8 cellular contexts compared by ENCODE assay signal in the genomic region with DNA sequence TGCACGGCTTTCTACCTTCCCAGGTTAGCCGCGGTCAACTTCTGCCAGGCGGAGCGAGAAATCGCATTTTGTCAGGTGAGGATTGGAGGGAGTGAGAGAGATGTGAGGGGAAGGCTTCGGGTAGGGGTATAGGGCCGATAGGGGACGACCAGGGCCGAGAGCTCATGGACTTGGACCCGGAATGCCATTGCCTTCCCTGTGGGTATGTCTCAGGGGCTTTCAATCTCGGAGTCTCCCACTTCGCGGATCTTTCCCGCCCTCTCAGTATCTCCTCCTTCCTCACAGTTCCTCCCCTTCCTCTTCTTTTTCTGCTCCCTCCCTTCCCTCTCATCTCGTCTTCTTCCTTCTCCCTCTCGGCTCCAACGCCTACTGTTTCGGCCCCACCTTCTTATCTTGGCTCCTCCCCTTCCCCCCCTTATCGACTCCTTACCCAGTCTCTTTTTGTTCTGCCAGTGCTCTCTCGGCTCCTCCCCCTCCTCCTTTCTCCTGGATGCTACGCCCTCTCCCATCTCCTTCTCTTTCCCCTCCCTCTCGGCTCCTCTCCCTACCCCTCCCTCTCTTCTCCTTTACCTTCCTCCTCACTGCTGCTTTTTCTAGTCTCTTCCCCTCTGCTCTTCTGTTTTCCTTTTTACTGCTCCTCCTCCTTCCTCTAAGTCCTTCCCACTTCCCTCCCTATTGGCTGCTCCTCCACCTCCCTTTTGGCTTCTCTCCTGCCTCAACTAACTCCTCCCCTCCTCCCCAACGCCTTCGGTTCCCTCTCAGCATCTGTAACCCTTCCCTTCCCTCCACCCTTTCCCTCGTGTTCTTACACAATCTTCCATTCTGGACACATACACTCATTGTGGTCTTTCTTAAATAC. TPM values are rescaled to one million over a fixed set of nuclear protein-coding genes. Genes with fewer than 3 reads are reported as not detected.
A peak's percentile ranks its signal among the peaks of the same experiment; 100 is the strongest.
DNase-seq lines count a peak whose midpoint lies in the region; TF ChIP-seq lines count a peak whose summit lies in the region.

No MANE protein-coding gene starts in this region.

- CTCF ChIA-PET in RWPE1 (lab: Yijun Ruan, JAX), result no interaction called here

- DNase-seq in ELF-1 (ENCODE audit: low read depth, low spot score) (peak; percentile 98), H4 (ENCODE audit: low spot score) (peak; percentile 93), LoVo (ENCODE audit: low spot score) (peak; percentile 69), RWPE1 (ENCODE audit: low spot score) (peak; percentile 90), fibroblast of the conjunctiva (ENCODE audit: low read depth) (peak; percentile 95), nephron progenitor cell (peak; percentile 77), substantia nigra (lab: John Stamatoyannopoulos, UW) (peak in 44 of 49 donors; percentile 1 to 64 (median 30))
- DNase-seq in activated T-helper 9 cell treated with anti-CD3 and anti-CD28 coated beads, Interleukin-2, amount 50 U/mL, for 16 hours (ENCODE audit: low read depth), result peak; percentile 25

- peak overlapping the region; percentile 93 for H3K4me3 Mint-ChIP-seq in nephron progenitor cell

- POLR2A ChIA-PET in RWPE1 (lab: Yijun Ruan, JAX; ENCODE audit: low non-redundant PET), result no interaction called here

- H3K36me3 Mint-ChIP-seq in nephron progenitor cell (ENCODE audit: low read depth), result no peaks in the 10 kb centered on the region

- peak overlapping the region; percentile 95 for H3K27ac Mint-ChIP-seq in nephron progenitor cell

- TF ChIP-seq CTCF in RWPE1 (conservative IDR thresholded peaks at IDR 0.05; ENCODE audit: low read depth) (no peak), nephron progenitor cell (IDR thresholded peaks at IDR 0.05) (no peak)

- peaks cover 29% of the 10 kb centered on the region for H3K4me1 Mint-ChIP-seq in nephron progenitor cell

- peaks cover 41% of the 10 kb centered on the region for H3K9me3 Mint-ChIP-seq in nephron progenitor cell

- no peaks in the 10 kb centered on the region for H3K27me3 Mint-ChIP-seq in nephron progenitor cell (ENCODE audit: low read depth, poor library complexity)

- peak overlapping the region; percentile 91 for H3K27ac ChIP-seq in RWPE1
- peak overlapping the region; percentile 30 for H3K27ac ChIP-seq in substantia nigra (ENCODE audit: low read depth, low read length, poor library complexity, severe bottlenecking)

RNA-seq across cellular contexts. Expression of gene RBMX, which starts 29.4 kb away (rescaled TPM):
- total RNA-seq in H4 (2014; rRNA removed; shearing (Covaris generic)), result 690 and 772 TPM in 2 replicates

Comparison
In these comparisons a context has a peak if more than half of its experiments do, and no peak if none do; other contexts are left out.
1. Peak in every context shown above with its lines: DNase-seq and H3K27ac ChIP-seq.
2. DNase-seq: peak in every context shown above with its lines; median percentile 98 in ELF-1; 95 in fibroblast of the conjunctiva; 93 in H4; 90 in RWPE1; 77 in nephron progenitor cell; 69 in LoVo; 30 in substantia nigra; 25 in activated T-helper 9 cell treated with anti-CD3 and anti-CD28 coated beads, Interleukin-2, amount 50 U/mL, for 16 hours.